1 cellular context compared by ENCODE assay signal in genomic region chr16:10895053-10895946, GRCh38.
TF ChIP-seq lines count a peak whose summit lies in the region.

No MANE protein-coding gene starts in this region.

TF ChIP-seq in HepG2, 621 proteins besides CTCF, POLR2A, EP300 and RAD21 (continued from another document and continues in another):
- TF ChIP-seq ATF4 (CRISPR knock-in tag; IDR thresholded peaks at IDR 0.05) (peak in 1 of 2 experiments; percentile 76; a peak in 2 of 4 replicates), ZNF264 (CRISPR knock-in tag; IDR thresholded peaks at IDR 0.05) (peak; percentile 84; the same call in 1 of the 2 replicates), CHD2 (IDR thresholded peaks at IDR 0.05; ENCODE audit: low read depth, low read length) (no peak), GATA4 (IDR thresholded peaks at IDR 0.05; ENCODE audit: borderline replicate concordance, low read depth) (no peak), ERF (CRISPR knock-in tag; IDR thresholded peaks at IDR 0.05) (peak; percentile 98), ZBTB33 (CRISPR knock-in tag; IDR thresholded peaks at IDR 0.05) (no peak; the same call in 1 of the 2 replicates), ZFX (CRISPR knock-in tag; IDR thresholded peaks at IDR 0.05; ENCODE audit: low read depth) (peak; percentile 14; the same call in 1 of the 2 replicates), ONECUT2 (CRISPR knock-in tag; IDR thresholded peaks at IDR 0.05) (peak; percentile 72), ZNF747 (CRISPR knock-in tag; IDR thresholded peaks at IDR 0.05; ENCODE audit: borderline replicate concordance) (peak; percentile 69; the same call in 1 of the 2 replicates), ZNF460 (CRISPR knock-in tag; IDR thresholded peaks at IDR 0.05; ENCODE audit: borderline replicate concordance) (no peak), HIC2 (CRISPR knock-in tag; IDR thresholded peaks at IDR 0.05; ENCODE audit: low read depth) (no peak), PRDM15 (CRISPR knock-in tag; IDR thresholded peaks at IDR 0.05) (no peak), NR2F6 (IDR thresholded peaks at IDR 0.05) (no peak), NR2F6 (CRISPR knock-in tag; IDR thresholded peaks at IDR 0.05) (peak; percentile 42; the same call in 1 of the 2 replicates), TEF (CRISPR knock-in tag; IDR thresholded peaks at IDR 0.05) (peak; percentile 82; the same call in 1 of the 2 replicates), PAF1 (CRISPR knock-in tag; IDR thresholded peaks at IDR 0.05) (no peak), NBN (conservative IDR thresholded peaks at IDR 0.05) (no peak), ZHX1 (CRISPR knock-in tag; IDR thresholded peaks at IDR 0.05; ENCODE audit: low read depth) (no peak), MEF2D (CRISPR knock-in tag; IDR thresholded peaks at IDR 0.05) (peak; percentile 72; the same call in 1 of the 2 replicates), NFKB2 (CRISPR knock-in tag; IDR thresholded peaks at IDR 0.05; ENCODE audit: borderline replicate concordance) (peak; percentile 98), HMG20A (CRISPR knock-in tag; IDR thresholded peaks at IDR 0.05; ENCODE audit: borderline replicate concordance) (peak; percentile 36; the same call in 1 of the 2 replicates), KLF16 (CRISPR knock-in tag; IDR thresholded peaks at IDR 0.05) (peak in 1 of 2 experiments; percentile 97; a peak in 2 of 4 replicates), TMF1 (CRISPR knock-in tag; IDR thresholded peaks at IDR 0.05; ENCODE audit: low read depth) (peak; percentile 96), FLYWCH1 (CRISPR knock-in tag; IDR thresholded peaks at IDR 0.05) (no peak), ZNF512 (CRISPR knock-in tag; IDR thresholded peaks at IDR 0.05) (no peak), ZNF761 (CRISPR knock-in tag; conservative IDR thresholded peaks at IDR 0.05) (no peak), TBL1XR1 (IDR thresholded peaks at IDR 0.05; ENCODE audit: borderline replicate concordance, low read length, partially characterized antibody) (no peak), HNF4A (CRISPR knock-in tag; IDR thresholded peaks at IDR 0.05) (no peak), BCL6 (CRISPR knock-in tag; IDR thresholded peaks at IDR 0.05) (peak; percentile 54), ZIK1 (CRISPR knock-in tag; IDR thresholded peaks at IDR 0.05; ENCODE audit: borderline replicate concordance, low read depth) (peak; percentile 95), NR1H2 (CRISPR knock-in tag; IDR thresholded peaks at IDR 0.05; ENCODE audit: borderline replicate concordance, low read depth) (no peak), CBX2 (IDR thresholded peaks at IDR 0.05; ENCODE audit: low read depth, low read length) (no peak), CBX2 (CRISPR knock-in tag; IDR thresholded peaks at IDR 0.05; ENCODE audit: low read depth) (no peak), NCOA2 (CRISPR knock-in tag; IDR thresholded peaks at IDR 0.05) (peak; percentile 75), HMGXB3 (CRISPR knock-in tag; IDR thresholded peaks at IDR 0.05; ENCODE audit: borderline replicate concordance) (peak; percentile 95), TFDP1 (CRISPR knock-in tag; IDR thresholded peaks at IDR 0.05; ENCODE audit: borderline replicate concordance) (peak; percentile 24; the same call in 1 of the 2 replicates), LRRFIP1 (CRISPR knock-in tag; conservative IDR thresholded peaks at IDR 0.05) (peak; percentile 96)
